8 cellular contexts compared by ENCODE assay signal in the genomic region with DNA sequence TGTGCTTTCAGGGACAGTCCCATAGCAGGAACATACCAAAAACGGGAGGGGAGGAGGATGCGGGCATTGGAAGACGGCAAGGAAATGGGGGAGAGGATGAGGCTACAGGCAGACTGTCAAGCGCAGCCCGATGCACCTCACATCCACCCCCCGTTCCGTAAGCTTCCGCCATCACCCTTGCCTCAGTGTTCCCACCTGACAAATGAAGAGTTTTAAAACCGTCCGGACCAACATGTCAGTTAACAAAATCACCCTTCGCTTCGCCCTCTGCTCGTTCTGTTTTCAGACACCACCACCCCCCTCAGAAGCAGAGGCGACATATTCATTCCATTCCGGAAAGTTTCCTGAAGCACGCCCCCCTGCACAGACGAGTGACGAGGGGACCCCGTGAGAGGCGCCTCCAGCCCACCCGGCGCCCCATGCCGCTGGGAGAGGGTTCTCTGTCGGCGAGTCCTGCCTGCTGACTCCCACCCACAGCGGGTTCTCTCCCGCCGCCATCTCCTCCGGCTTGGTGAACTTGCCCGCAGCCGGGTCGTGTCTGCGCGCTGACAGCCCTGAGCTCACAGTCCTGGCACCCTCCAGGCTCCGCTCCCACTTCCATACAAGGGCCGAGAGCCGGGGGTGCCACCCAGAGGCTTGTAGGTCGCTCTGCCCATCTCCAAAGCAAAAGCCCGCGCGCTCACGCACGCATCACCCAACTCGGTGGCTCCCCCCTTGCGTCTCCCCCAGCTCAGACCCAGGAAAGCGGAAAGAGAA. TPM values are rescaled to one million over a fixed set of nuclear protein-coding genes. Genes with fewer than 3 reads are reported as not detected.
DNase-seq lines count a peak whose midpoint lies in the region; ATAC-seq and TF ChIP-seq lines count a peak whose summit lies in the region.

No MANE protein-coding gene starts in this region.

- no peak overlapping the region for H3K9ac ChIP-seq in HUES64 (ENCODE audit: low read depth, low read length)

- 3% methylated on average over 44 of the region's 46 CpGs for WGBS in HUES64
- 4% methylated on average over 27 of the region's 46 CpGs for WGBS in right lobe of liver (ENCODE audit: insufficient coverage, low coverage, low lambda C conversion rate, missing lambda C conversion rate)

- peak overlapping the region; percentile 99 for H3K4me3 ChIP-seq in HUES64 (ENCODE audit: low read length)
- peak overlapping the region; percentile 81 for H3K4me3 ChIP-seq in left ventricle myocardium inferior
- H3K4me3 ChIP-seq in right lobe of liver, result no peak overlapping the region

- no peak for TF ChIP-seq POLR2A in right lobe of liver (IDR thresholded peaks at IDR 0.05)

- TF ChIP-seq CTCF in left ventricle myocardium inferior (IDR thresholded peaks at IDR 0.05; ENCODE audit: borderline replicate concordance), result no peak
- no peak for TF ChIP-seq CTCF in right lobe of liver (IDR thresholded peaks at IDR 0.05)

- H3K36me3 ChIP-seq in HUES64 (ENCODE audit: insufficient read depth, low read length) (no peaks in the 10 kb centered on the region), left ventricle myocardium inferior (no peaks in the 10 kb centered on the region), right lobe of liver (no peaks in the 10 kb centered on the region)

- DNase-seq in activated CD8-positive, alpha-beta memory T cell treated with anti-CD3 and anti-CD28 coated beads, Interleukin-2, amount 50 U/mL, for 48 hours, result peak; percentile 75
- DNase-seq in left ventricle myocardium inferior, result peak; percentile 79
- DNase-seq in stimulated activated CD4-positive, alpha-beta T cell treated with anti-CD3 and anti-CD28 coated beads, Interleukin-12 subunit alpha, Interleukin-12 subunit beta, amount 100 ng/mL, for 4 hours, result peak; percentile 33
- no peak for DNase-seq in dedifferentiated amniotic fluid mesenchymal stem cell (ENCODE audit: extremely low spot score)
- DNase-seq in right lobe of liver, result no peak

- H3K9me3 ChIP-seq in HUES64 (ENCODE audit: insufficient read depth, low read depth, low read length), result no peaks in the 10 kb centered on the region
- H3K9me3 ChIP-seq in left ventricle myocardium inferior (replicated peaks), result no peaks in the 10 kb centered on the region
- H3K9me3 ChIP-seq in right lobe of liver, result no peaks in the 10 kb centered on the region

- intact Hi-C loops in left ventricle myocardium inferior (cut with micrococcal nuclease) (loop anchor here (10.0 kb wide), 1 partner anchor 70 kb away; no protein-coding TSS in a partner anchor), right lobe of liver (cut with DNase I) (no loop called here)

- H3K27ac ChIP-seq in HUES64 (ENCODE audit: low read depth, low read length), result no peak overlapping the region
- H3K27ac ChIP-seq in left ventricle myocardium inferior (replicated peaks), result peak overlapping the region; percentile 96
- H3K27ac ChIP-seq in right lobe of liver, result no peak overlapping the region

- H3K27me3 ChIP-seq in HUES64 (ENCODE audit: insufficient read depth, low read length) (peaks cover 38% of the 10 kb centered on the region), left ventricle myocardium inferior (ENCODE audit: low read depth) (peaks cover 36% of the 10 kb centered on the region), right lobe of liver (peaks cover 0 to 10% of the 10 kb centered on the region in 2 donors)

- H3K4me1 ChIP-seq in HUES64 (ENCODE audit: insufficient read depth, low read length) (peaks cover 39% of the 10 kb centered on the region), left ventricle myocardium inferior (peaks cover 71% of the 10 kb centered on the region), right lobe of liver (peaks cover 0 to 4% (median 0%) of the 10 kb centered on the region in 4 donors)

- no peak for ATAC-seq in HG03139 (IDR thresholded peaks at IDR 0.05; ENCODE audit: unreplicated experiment)
- no peak for ATAC-seq in HG03439 (IDR thresholded peaks at IDR 0.05; ENCODE audit: unreplicated experiment)
- no peak for ATAC-seq in right lobe of liver

RNA-seq across cellular contexts. Expression of gene IGSF9B, which starts 1.5 kb away (rescaled TPM):
- polyA plus RNA-seq in HUES64 (2013, experiment 1 of 2), result 14.6 TPM
- polyA plus RNA-seq in HUES64 (2013, experiment 2 of 2), result 15.3 TPM
- total RNA-seq in left ventricle myocardium inferior (44.1 TPM), right lobe of liver (under 1 TPM in 2 of 6 experiments, not detected in 4; 0.15 to 0.23 TPM)

Comparison
In these comparisons a context has a peak if more than half of its experiments do, and no peak if none do; other contexts are left out.
1. H3K4me3 ChIP-seq: peak in HUES64 (single experiment) and left ventricle myocardium inferior (single experiment); none in right lobe of liver (0 of 3).
2. DNase-seq: peak in activated CD8-positive, alpha-beta memory T cell treated with anti-CD3 and anti-CD28 coated beads, Interleukin-2, amount 50 U/mL, for 48 hours (single experiment), left ventricle myocardium inferior (single experiment) and stimulated activated CD4-positive, alpha-beta T cell treated with anti-CD3 and anti-CD28 coated beads, Interleukin-12 subunit alpha, Interleukin-12 subunit beta, amount 100 ng/mL, for 4 hours (single experiment); none in dedifferentiated amniotic fluid mesenchymal stem cell (single experiment) and right lobe of liver (0 of 3).
3. RNA of gene IGSF9B, which starts 1.5 kb away (total RNA-seq): 44.1 TPM in left ventricle myocardium inferior (single experiment); 0.15 to 0.23 TPM in right lobe of liver; every median in the first group is over 10 times any median in the second.